Comparison of ENCODE assay signal across 12 cellular contexts in the genomic region with DNA sequence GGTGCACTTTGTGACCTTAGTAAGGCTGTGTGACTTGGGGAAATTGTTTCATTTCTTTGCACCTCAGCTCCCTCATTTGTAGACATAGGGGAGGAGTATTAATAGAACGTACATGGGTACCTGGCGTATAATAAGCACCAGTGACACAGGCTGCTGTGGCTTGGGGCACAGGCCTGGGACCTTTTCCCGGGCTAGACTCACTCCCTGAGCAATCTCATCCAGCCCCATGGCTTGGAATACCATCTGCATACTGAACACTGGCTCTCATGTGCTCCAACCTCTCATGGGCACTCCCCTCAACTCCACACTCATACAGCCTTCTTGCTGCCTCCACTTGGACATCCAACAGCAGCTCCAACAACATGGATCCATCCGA. TPM values are rescaled to one million over a fixed set of nuclear protein-coding genes. Genes with fewer than 3 reads are reported as not detected.
DNase-seq lines count a peak whose midpoint lies in the region; ATAC-seq and TF ChIP-seq lines count a peak whose summit lies in the region.
"Had no signal": no experiment of that assay in that cellular context is flagged by ENCODE, and none has a peak within 500 bp of the region (broad histone marks: within the 10 kb centered on the region; RNA-seq: fewer than 3 reads in every experiment).

No MANE protein-coding gene starts in this region.

- peaks cover 21% of the 10 kb centered on the region for H3K36me3 Mint-ChIP-seq in Calu3 (ENCODE audit: insufficient read depth, unreplicated experiment)
- H3K36me3 Mint-ChIP-seq in activated naive CD8-positive, alpha-beta T cell treated with anti-CD3 and anti-CD28 coated beads for 36 hours: no peaks in the 10 kb centered on the region
- no peaks in the 10 kb centered on the region for H3K36me3 Mint-ChIP-seq in naive thymus-derived CD8-positive, alpha-beta T cell

- no peak for ATAC-seq in left lung
- no peak for ATAC-seq in HG03432 (IDR thresholded peaks at IDR 0.05; ENCODE audit: unreplicated experiment)
- ATAC-seq in naive thymus-derived CD8-positive, alpha-beta T cell: no peak

- in situ Hi-C loops in GM13977 (cut with MboI; ENCODE audit: low pct_unique_long_range_greater_than_20kb, low sequenced_read_pairs, unreplicated experiment): loop anchor here (10.0 kb wide), 1 partner anchor 104 kb away; no protein-coding TSS in a partner anchor

- peaks cover 36% of the 10 kb centered on the region for H3K4me1 Mint-ChIP-seq in Calu3 (ENCODE audit: low read depth, unreplicated experiment)
- H3K4me1 Mint-ChIP-seq in activated naive CD8-positive, alpha-beta T cell treated with anti-CD3 and anti-CD28 coated beads for 36 hours: peaks cover 2% of the 10 kb centered on the region
- H3K4me1 Mint-ChIP-seq in naive thymus-derived CD8-positive, alpha-beta T cell: peaks cover 0 to 15% (median 8%) of the 10 kb centered on the region in 4 donors
- H3K4me1 Mint-ChIP-seq: activated B cell treated with CpG ODN at 0.5 μM for 24 hours had no signal

- peak overlapping the region; percentile 56 for H3K27ac Mint-ChIP-seq in Calu3 (ENCODE audit: unreplicated experiment)
- no peak overlapping the region for H3K27ac Mint-ChIP-seq in activated naive CD8-positive, alpha-beta T cell treated with anti-CD3 and anti-CD28 coated beads for 36 hours
- H3K27ac Mint-ChIP-seq in naive thymus-derived CD8-positive, alpha-beta T cell: no peak overlapping the region
- H3K27ac Mint-ChIP-seq: activated B cell treated with CpG ODN at 0.5 μM for 24 hours; activated T-cell treated with anti-CD3 and anti-CD28 coated beads, Interleukin-2, amount 50 U/mL, for 24 hours had no signal

- peak overlapping the region; percentile 63 to 89 (median 68) for H3K9ac ChIP-seq in skeletal muscle tissue (ENCODE audit: low read depth in 1 of 3, low read length in 3 of 3)

- H3K4me1 ChIP-seq in left lung: peaks cover 46 to 64% of the 10 kb centered on the region in 2 donors
- peaks cover 73 to 84% (median 81%) of the 10 kb centered on the region in 3 donors for H3K4me1 ChIP-seq in skeletal muscle tissue (ENCODE audit: control insufficient read depth in 3 of 3, insufficient read depth in 3 of 3, low read length in 3 of 3)

- H3K36me3 ChIP-seq in left lung (no peaks in the 10 kb centered on the region), skeletal muscle tissue (ENCODE audit: control insufficient read depth in 3 of 3, insufficient read depth in 3 of 3, low read length in 3 of 3) (no peaks in the 10 kb centered on the region)

- CTCF ChIA-PET in Calu3 (lab: Charles Lee): interaction anchor here (1.0 kb wide), 1 partner anchor 64 kb away, joined by 4 read pairs; no protein-coding TSS in a partner anchor

- POLR2A ChIA-PET in naive thymus-derived CD8-positive, alpha-beta T cell (lab: Charles Lee): no interaction called here

- H3K4me3 ChIP-seq in left lung (no peak overlapping the region), skeletal muscle tissue (ENCODE audit: low read length in 3 of 3) (peak overlapping the region in 2 of 3 donors; percentile 32 to 45)

- no peaks in the 10 kb centered on the region for H3K9me3 ChIP-seq in left lung
- no peaks in the 10 kb centered on the region for H3K9me3 ChIP-seq in skeletal muscle tissue (ENCODE audit: control insufficient read depth in 3 of 3, low read length in 3 of 3)

- peak overlapping the region; percentile 66 to 96 for H3K27ac ChIP-seq in left lung
- peak overlapping the region; percentile 97 for H3K27ac ChIP-seq in skeletal muscle tissue (ENCODE audit: low read depth, low read length)

- no peaks in the 10 kb centered on the region for H3K9me3 Mint-ChIP-seq in Calu3 (ENCODE audit: low read depth, unreplicated experiment)
- H3K9me3 Mint-ChIP-seq in activated naive CD8-positive, alpha-beta T cell treated with anti-CD3 and anti-CD28 coated beads for 36 hours: no peaks in the 10 kb centered on the region
- H3K9me3 Mint-ChIP-seq in naive thymus-derived CD8-positive, alpha-beta T cell: no peaks in the 10 kb centered on the region
- H3K9me3 Mint-ChIP-seq: activated B cell treated with CpG ODN at 0.5 μM for 24 hours; activated T-cell treated with anti-CD3 and anti-CD28 coated beads, Interleukin-2, amount 50 U/mL, for 24 hours had no signal

- H3K27me3 ChIP-seq in left lung: no peaks in the 10 kb centered on the region
- H3K27me3 ChIP-seq in skeletal muscle tissue (ENCODE audit: control insufficient read depth in 3 of 3, insufficient read depth in 3 of 3, low read length in 3 of 3): no peaks in the 10 kb centered on the region

- BruUV-seq in Calu3 (replicated peaks; lab: Mats Ljungman, UMichigan): no TSS peak

- intact Hi-C loops in Calu3 (cut with micrococcal nuclease; ENCODE audit: unreplicated experiment): no loop called here
- intact Hi-C loops in left lung (cut with DNase I): no loop called here

- TF ChIP-seq CTCF in Calu3 (IDR thresholded peaks at IDR 0.05; ENCODE audit: unreplicated experiment) (no peak), left lung (IDR thresholded peaks at IDR 0.05) (no peak), GM13977 (IDR thresholded peaks at IDR 0.05; ENCODE audit: extremely low read depth, insufficient read depth, missing control alignments) (no peak)

- H3K4me3 Mint-ChIP-seq in Calu3 (ENCODE audit: low read depth, unreplicated experiment): no peak overlapping the region
- no peak overlapping the region for H3K4me3 Mint-ChIP-seq in activated naive CD8-positive, alpha-beta T cell treated with anti-CD3 and anti-CD28 coated beads for 36 hours
- no peak overlapping the region for H3K4me3 Mint-ChIP-seq in naive thymus-derived CD8-positive, alpha-beta T cell
- H3K4me3 Mint-ChIP-seq: activated B cell treated with CpG ODN at 0.5 μM for 24 hours; activated T-cell treated with anti-CD3 and anti-CD28 coated beads, Interleukin-2, amount 50 U/mL, for 24 hours had no signal

- no peaks in the 10 kb centered on the region for H3K27me3 Mint-ChIP-seq in Calu3 (ENCODE audit: unreplicated experiment)
- H3K27me3 Mint-ChIP-seq in activated naive CD8-positive, alpha-beta T cell treated with anti-CD3 and anti-CD28 coated beads for 36 hours: no peaks in the 10 kb centered on the region
- peaks cover 0 to 9% (median 4%) of the 10 kb centered on the region in 5 donors for H3K27me3 Mint-ChIP-seq in naive thymus-derived CD8-positive, alpha-beta T cell

- no peak for DNase-seq in Calu3
- DNase-seq in cerebellar cortex (ENCODE audit: low spot score): peak; percentile 19
- no peak for DNase-seq in left lung
- no peak for DNase-seq in activated naive CD8-positive, alpha-beta T cell treated with anti-CD3 and anti-CD28 coated beads for 36 hours
- DNase-seq in naive thymus-derived CD8-positive, alpha-beta T cell: no peak
- no peak for DNase-seq in GM13977 (ENCODE audit: low spot score)
- DNase-seq: activated B cell treated with CpG ODN at 0.5 μM for 24 hours; activated T-cell treated with anti-CD3 and anti-CD28 coated beads, Interleukin-2, amount 50 U/mL, for 24 hours; NCI-H1048; NCI-H524 treated with DMSO at 0.1 percent for 48 hours had no signal

RNA-seq across cellular contexts. Expression of gene MRPS23, which starts 41.0 kb away (rescaled TPM):
- total RNA-seq in Calu3 (2022) (38.1 and 49.0 TPM in 2 replicates), left lung (10 to 100 TPM; 39.2 to 39.8 TPM), skeletal muscle tissue (10.4 TPM)
- total RNA-seq in activated naive CD8-positive, alpha-beta T cell treated with anti-CD3 and anti-CD28 coated beads for 36 hours: 10 to 100 TPM; 85.0 to 91.4 TPM
- 10 to 100 TPM; 31.6 to 33.7 TPM for total RNA-seq in naive thymus-derived CD8-positive, alpha-beta T cell
- polyA plus RNA-seq in naive thymus-derived CD8-positive, alpha-beta T cell: 10 to 100 TPM; 41.1 to 42.8 (median 41.6) TPM

Comparison
In these comparisons a context has a peak if more than half of its experiments do, and no peak if none do; other contexts are left out.
1. H3K4me3 ChIP-seq: peak in skeletal muscle tissue (2 of 3); none in left lung (0 of 2).